Comparison of ENCODE assay signal across 8 cellular contexts in the genomic region with DNA sequence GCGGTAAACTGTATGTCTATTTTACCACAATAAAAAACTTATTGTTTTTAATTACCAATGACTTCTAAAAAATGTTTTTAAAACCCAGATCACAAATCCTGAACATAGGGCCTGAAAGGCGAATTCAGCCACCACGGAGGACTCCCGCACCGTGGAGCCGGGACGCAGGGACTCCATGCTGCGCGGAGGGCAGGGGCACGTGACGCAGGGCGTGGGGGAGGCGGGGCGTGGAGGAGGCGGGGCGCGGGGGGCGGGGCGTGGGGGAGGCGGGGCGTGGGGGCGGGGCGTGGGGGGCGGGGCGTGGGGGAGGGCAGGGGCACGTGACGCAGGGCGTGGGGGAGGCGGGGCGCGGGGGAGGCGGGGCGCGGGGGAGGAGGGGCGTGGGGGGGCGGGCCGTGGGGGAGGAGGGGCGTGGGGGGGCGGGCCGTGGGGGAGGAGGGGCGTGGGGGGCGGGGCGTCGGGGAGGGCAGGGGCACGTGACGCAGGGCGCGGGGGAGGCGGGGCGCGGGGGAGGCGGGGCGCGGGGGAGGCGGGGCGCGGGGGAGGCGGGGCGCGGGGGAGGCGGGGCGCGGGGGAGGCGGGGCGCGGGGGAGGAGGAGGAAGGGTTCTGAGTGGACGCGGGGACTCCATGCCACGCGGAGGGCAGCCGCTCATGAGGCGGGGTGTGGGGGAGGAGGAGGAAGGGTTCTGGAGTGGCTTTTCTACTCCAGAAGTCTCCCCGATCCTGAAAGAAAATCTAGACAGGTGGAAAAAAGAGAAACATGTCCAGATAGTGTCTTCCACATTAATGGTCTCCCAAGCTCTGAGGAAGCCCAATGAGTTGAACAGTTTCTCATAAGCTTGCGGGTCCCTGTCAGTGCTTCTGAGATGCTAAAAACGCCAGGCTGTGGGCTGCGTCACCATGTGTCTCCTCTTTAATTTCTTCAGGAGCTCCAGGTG. TPM values are rescaled to one million over a fixed set of nuclear protein-coding genes. Genes with fewer than 3 reads are reported as not detected.
DNase-seq lines count a peak whose midpoint lies in the region; ATAC-seq and TF ChIP-seq lines count a peak whose summit lies in the region.

No MANE protein-coding gene starts in this region.

- H3K4me3 ChIP-seq in GM12864 (ENCODE audit: low read depth, low read length) (peak overlapping the region; percentile 19), endocrine pancreas (ENCODE audit: control insufficient read depth, insufficient read depth, low read length) (peak overlapping the region; percentile 47), mesendoderm (ENCODE audit: low read length) (no peak overlapping the region)

- no CpG with 5 or more reads among the region's 76 CpGs for WGBS in mesendoderm (ENCODE audit: extremely low coverage, insufficient coverage, low lambda C conversion rate)

- H2BK15ac ChIP-seq in mesendoderm (replicated peaks; ENCODE audit: low read depth): no peak overlapping the region

- no peak overlapping the region for H2AK5ac ChIP-seq in mesendoderm (ENCODE audit: low read length)

- H4K5ac ChIP-seq in mesendoderm (ENCODE audit: low read length): no peak overlapping the region

- no peak overlapping the region for H3K27ac ChIP-seq in mesendoderm (ENCODE audit: low read depth, low read length)

- H3K23ac ChIP-seq in mesendoderm (ENCODE audit: low read length): no peak overlapping the region

- H3K4me1 ChIP-seq in endocrine pancreas (ENCODE audit: control insufficient read depth, insufficient read depth, low read length) (no peaks in the 10 kb centered on the region), mesendoderm (ENCODE audit: control insufficient read depth, low read depth, low read length) (peaks cover 2% of the 10 kb centered on the region)

- peak overlapping the region; percentile 96 for H3K4me2 ChIP-seq in mesendoderm (ENCODE audit: low read length)

- no peaks in the 10 kb centered on the region for H3K79me1 ChIP-seq in mesendoderm (ENCODE audit: low read length)

- H3K18ac ChIP-seq in mesendoderm (ENCODE audit: low read length): no peak overlapping the region

- no peak overlapping the region for H4K8ac ChIP-seq in mesendoderm (ENCODE audit: low read depth, low read length)

- no peaks in the 10 kb centered on the region for H3K9me3 ChIP-seq in endocrine pancreas (ENCODE audit: control insufficient read depth, low read length)

- ATAC-seq in HG02938 (IDR thresholded peaks at IDR 0.05; ENCODE audit: unreplicated experiment) (peak; percentile 62), HG02973 (IDR thresholded peaks at IDR 0.05; ENCODE audit: unreplicated experiment) (no peak)

- H3K9ac ChIP-seq in endocrine pancreas (ENCODE audit: control insufficient read depth, insufficient read depth, low read length) (peak overlapping the region; percentile 78), mesendoderm (ENCODE audit: low read length) (peak overlapping the region; percentile 63)

- H3K27me3 ChIP-seq in endocrine pancreas (ENCODE audit: control insufficient read depth, insufficient read depth, low read length) (no peaks in the 10 kb centered on the region), mesendoderm (ENCODE audit: insufficient read depth, low read length, poor library complexity) (no peaks in the 10 kb centered on the region)

- no peak overlapping the region for H2BK120ac ChIP-seq in mesendoderm (ENCODE audit: low read depth, low read length)

- DNase-seq in GM12864 (ENCODE audit: low read depth) (no peak), NCI-H69 (lab: John Stamatoyannopoulos, UW) (peak; percentile 93), mesendoderm (peak; percentile 54)
- peak; percentile 80 for DNase-seq in activated CD8-positive, alpha-beta memory T cell treated with anti-CD3 and anti-CD28 coated beads, Interleukin-2, amount 50 U/mL, for 48 hours
- peak; percentile 50 for DNase-seq in stimulated activated CD8-positive, alpha-beta memory T cell treated with anti-CD3 and anti-CD28 coated beads, Interleukin-15, amount 100 ng/mL, for 1 hour (ENCODE audit: low read depth)

- no peak for TF ChIP-seq CTCF in GM12864 (IDR thresholded peaks at IDR 0.05; ENCODE audit: low read depth, low read length, missing control alignments)

- no peak overlapping the region for H2BK5ac ChIP-seq in mesendoderm (ENCODE audit: low read length)

- no peaks in the 10 kb centered on the region for H3K79me2 ChIP-seq in mesendoderm (ENCODE audit: control insufficient read depth, insufficient read depth, low read length)

- no peak overlapping the region for H3K4ac ChIP-seq in mesendoderm (ENCODE audit: low read depth, low read length)

- H3K36me3 ChIP-seq in endocrine pancreas (ENCODE audit: control insufficient read depth, insufficient read depth, low read length) (no peaks in the 10 kb centered on the region), mesendoderm (ENCODE audit: control insufficient read depth, insufficient read depth, low read length) (no peaks in the 10 kb centered on the region)

- H3K56ac ChIP-seq in mesendoderm (ENCODE audit: low read length): peak overlapping the region; percentile 42

RNA-seq across cellular contexts. Expression of gene PROZ, which starts 4.4 kb away (rescaled TPM):
- not detected for polyA plus RNA-seq in mesendoderm (2013, experiment 1 of 2)
- polyA plus RNA-seq in mesendoderm (2013, experiment 2 of 2): not detected

RNA-seq across cellular contexts. Expression of gene F10, which starts 31.5 kb away (rescaled TPM):
- polyA plus RNA-seq in mesendoderm (2013, experiment 1 of 2): 0.62 TPM
- polyA plus RNA-seq in mesendoderm (2013, experiment 2 of 2): 0.45 TPM

RNA-seq across cellular contexts. Expression of gene F7, which starts 48.5 kb away (rescaled TPM):
- 0.20 TPM for polyA plus RNA-seq in mesendoderm (2013, experiment 1 of 2)
- polyA plus RNA-seq in mesendoderm (2013, experiment 2 of 2): 0.18 TPM

RNA-seq across cellular contexts. Expression of gene PCID2, which starts 54.4 kb away (rescaled TPM):
- polyA plus RNA-seq in mesendoderm (2013, experiment 1 of 2): 54.1 TPM
- polyA plus RNA-seq in mesendoderm (2013, experiment 2 of 2): 53.2 TPM

RNA-seq across cellular contexts. Expression of gene CUL4A, which starts 55.3 kb away (rescaled TPM):
- polyA plus RNA-seq in mesendoderm (2013, experiment 1 of 2): 72.3 TPM
- 73.1 TPM for polyA plus RNA-seq in mesendoderm (2013, experiment 2 of 2)
